32 cellular contexts compared by ENCODE assay signal in genomic region chr13:76330216-76330615, GRCh38.
"Had no signal": no experiment of that assay in that cellular context is flagged by ENCODE, and none has a peak within 500 bp of the region (broad histone marks: within the 10 kb centered on the region; RNA-seq: fewer than 3 reads in every experiment).

No MANE protein-coding gene starts in this region.

- H3K36me3 Mint-ChIP-seq: activated naive CD4-positive, alpha-beta T cell treated with anti-CD3 and anti-CD28 coated beads, Interleukin-2, amount 50 U/mL, for 72 hours; brain had no signal

- H3K36me3 ChIP-seq: MG63, Peyer's patch, SJSA1 had no signal

- H3K4me3 Mint-ChIP-seq: activated CD4-positive, alpha-beta T cell treated with anti-CD3 and anti-CD28 coated beads, Interleukin-2, amount 10 ng/mL, durations not matched to agents 24 days and 14 days; activated CD8-positive, alpha-beta T cell treated with anti-CD3 and anti-CD28 coated beads for 36 hours; activated naive CD4-positive, alpha-beta T cell treated with anti-CD3 and anti-CD28 coated beads for 36 hours; activated T-helper 1 cell treated with anti-CD3 and anti-CD28 coated beads, Interleukin-12 subunit alpha, Interleukin-12 subunit beta, Interleukin-2, Interleukin-4 antibody, amounts not matched to agents 30 ng/mL and 10 ng/mL and 1 ng/mL, durations not matched to agents 14 hours and 24 hours and 36 hours; brain; T-helper 1 cell treated with Interleukin-12 subunit alpha and Interleukin-12 subunit beta and Interleukin-4 antibody, amounts not matched to agents 30 μg/mL and 1 μg/mL, for 36 hours; T-helper 2 cell treated with Interferon-gamma antibody and Interleukin-4, amounts not matched to agents 5 μg/mL and 100 μg/mL, for 36 hours had no signal

- H3K27ac Mint-ChIP-seq: activated CD4-positive, alpha-beta T cell treated with anti-CD3 and anti-CD28 coated beads, Interleukin-2, amount 10 ng/mL, durations not matched to agents 24 days and 14 days; activated CD8-positive, alpha-beta T cell treated with anti-CD3 and anti-CD28 coated beads for 36 hours; activated naive CD4-positive, alpha-beta T cell treated with anti-CD3 and anti-CD28 coated beads for 36 hours; activated naive CD4-positive, alpha-beta T cell treated with anti-CD3 and anti-CD28 coated beads, Interleukin-2, amount 50 U/mL, for 72 hours; activated T-helper 1 cell treated with anti-CD3 and anti-CD28 coated beads, Interleukin-12 subunit alpha, Interleukin-12 subunit beta, Interleukin-2, Interleukin-4 antibody, amounts not matched to agents 30 ng/mL and 10 ng/mL and 1 ng/mL, durations not matched to agents 14 hours and 24 hours and 36 hours; brain; T-helper 1 cell treated with Interleukin-12 subunit alpha and Interleukin-12 subunit beta and Interleukin-4 antibody, amounts not matched to agents 30 μg/mL and 1 μg/mL, for 36 hours; T-helper 2 cell treated with Interferon-gamma antibody and Interleukin-4, amounts not matched to agents 5 μg/mL and 100 μg/mL, for 36 hours had no signal

- H3K4me1 Mint-ChIP-seq: activated CD4-positive, alpha-beta T cell treated with anti-CD3 and anti-CD28 coated beads, Interleukin-2, amount 10 ng/mL, durations not matched to agents 24 days and 14 days had no signal

- H3K27me3 ChIP-seq: MG63, Peyer's patch, SJSA1 had no signal

- H3K4me3 ChIP-seq: MG63, Peyer's patch, SJSA1 had no signal

- H3K9me3 ChIP-seq: MG63, Peyer's patch, SJSA1 had no signal

- ATAC-seq: activated CD8-positive, alpha-beta T cell treated with anti-CD3 and anti-CD28 coated beads for 36 hours; activated naive CD4-positive, alpha-beta T cell treated with anti-CD3 and anti-CD28 coated beads, Interleukin-2, amount 50 U/mL, for 72 hours; PC-3; SK-N-SH treated with all-trans-retinoic acid at 6 μM for 48 hours had no signal

- H3K4me1 ChIP-seq: Peyer's patch, SJSA1 had no signal

- DNase-seq: activated CD4-positive, alpha-beta T cell treated with anti-CD3 and anti-CD28 coated beads, Interleukin-2, amount 10 ng/mL, durations not matched to agents 24 days and 14 days; activated CD4-positive, alpha-beta T cell treated with anti-CD3 and anti-CD28 coated beads, Interleukin-2, amount 50 U/mL, for 4 hours; activated CD8-positive, alpha-beta T cell treated with anti-CD3 and anti-CD28 coated beads for 36 hours; activated gamma-delta T cell treated with Interleukin-2 at 50 U/mL for 16 hours; activated naive CD4-positive, alpha-beta T cell treated with anti-CD3 and anti-CD28 coated beads for 36 hours; activated T-cell treated with anti-CD3 and anti-CD28 coated beads, Interleukin-2, amount 50 U/mL, for 1 hour; anterior cingulate cortex; caudate nucleus; Kasumi-1; KG1; MG63; NCI-H1048; NCI-H1105 treated with DMSO at 0.1 percent for 48 hours; NCI-H1436; NCI-H1694; NCI-H1930; NCI-H2081 treated with DMSO at 0.1 percent for 48 hours; NCI-H345; NCI-H524 treated with DMSO at 0.1 percent for 48 hours; NK-92 treated with Interleukin-12 subunit alpha and Interleukin-12 subunit beta, amount 100 ng/mL, for 24 hours; PC-3; Peyer's patch; RPMI8226; SHP77 treated with DMSO at 0.1 percent for 48 hours; SW 1271 had no signal

- H3K9me3 Mint-ChIP-seq: activated CD4-positive, alpha-beta T cell treated with anti-CD3 and anti-CD28 coated beads, Interleukin-2, amount 10 ng/mL, durations not matched to agents 24 days and 14 days; activated CD8-positive, alpha-beta T cell treated with anti-CD3 and anti-CD28 coated beads for 36 hours; activated naive CD4-positive, alpha-beta T cell treated with anti-CD3 and anti-CD28 coated beads for 36 hours; activated naive CD4-positive, alpha-beta T cell treated with anti-CD3 and anti-CD28 coated beads, Interleukin-2, amount 50 U/mL, for 72 hours; activated T-helper 1 cell treated with anti-CD3 and anti-CD28 coated beads, Interleukin-12 subunit alpha, Interleukin-12 subunit beta, Interleukin-2, Interleukin-4 antibody, amounts not matched to agents 30 ng/mL and 10 ng/mL and 1 ng/mL, durations not matched to agents 14 hours and 24 hours and 36 hours; brain; T-helper 1 cell treated with Interleukin-12 subunit alpha and Interleukin-12 subunit beta and Interleukin-4 antibody, amounts not matched to agents 30 μg/mL and 1 μg/mL, for 36 hours; T-helper 2 cell treated with Interferon-gamma antibody and Interleukin-4, amounts not matched to agents 5 μg/mL and 100 μg/mL, for 36 hours had no signal

- H3K27ac ChIP-seq: Peyer's patch, SJSA1 had no signal

- H3K27me3 Mint-ChIP-seq: activated CD4-positive, alpha-beta T cell treated with anti-CD3 and anti-CD28 coated beads, Interleukin-2, amount 10 ng/mL, durations not matched to agents 24 days and 14 days; brain had no signal
